ENCODE assay signal across 29 cellular contexts in genomic region chr12:75591628-75592027, GRCh38.
A peak's percentile ranks its signal among the peaks of the same experiment; 100 is the strongest.
DNase-seq lines count a peak whose midpoint lies in the region; FAIRE-seq and TF ChIP-seq lines count a peak whose summit lies in the region.
"Had no signal": no experiment of that assay in that cellular context is flagged by ENCODE, and none has a peak within 500 bp of the region (broad histone marks: within the 10 kb centered on the region; RNA-seq: fewer than 3 reads in every experiment).

No MANE protein-coding gene starts in this region.

- H2BK120ac ChIP-seq in neuronal stem cell (ENCODE audit: low read depth, low read length): no peak overlapping the region

- H3K4me2 ChIP-seq in neuronal stem cell (ENCODE audit: insufficient read depth, low read length, poor library complexity, severe bottlenecking): no peak overlapping the region

- no peaks in the 10 kb centered on the region for H3K27me3 ChIP-seq in neuronal stem cell (ENCODE audit: control insufficient read depth in 3 of 3, insufficient read depth in 3 of 3, low read depth in 1 of 3, low read length in 3 of 3)
- H3K27me3 ChIP-seq: body of pancreas, gastroesophageal sphincter, right lobe of liver, upper lobe of right lung had no signal

- H2BK5ac ChIP-seq in neuronal stem cell (ENCODE audit: low read length): no peak overlapping the region

- TF ChIP-seq CTCF in brain (conservative IDR thresholded peaks at IDR 0.05) (no peak), nephron (IDR thresholded peaks at IDR 0.05; ENCODE audit: unreplicated experiment in 3 of 3) (no peak), kidney (IDR thresholded peaks at IDR 0.05; ENCODE audit: borderline replicate concordance, extremely low read depth, insufficient read depth) (no peak)

- DNase-seq in NCI-H1105 treated with DMSO at 0.1 percent for 48 hours (lab: John Stamatoyannopoulos, UW) (peak; percentile 5), NCI-H1105 (lab: John Stamatoyannopoulos, UW) (no peak), NCI-H446 (lab: John Stamatoyannopoulos, UW) (peak; percentile 72 to 78), NCI-H2029 (lab: John Stamatoyannopoulos, UW) (no peak), kidney (no peak), neuronal stem cell (ENCODE audit: low spot score) (no peak)
- DNase-seq: activated B cell treated with CpG ODN at 0.5 μM for 24 hours; activated CD4-positive, alpha-beta T cell treated with anti-CD3 and anti-CD28 coated beads, Interleukin-2, amount 50 U/mL, for 4 hours; activated effector memory CD4-positive, alpha-beta T cell treated with anti-CD3 and anti-CD28 coated beads, Interleukin-2, amount 50 U/mL, for 16 hours; activated T-cell treated with anti-CD3 and anti-CD28 coated beads for 4 hours; body of pancreas; DMS79 treated with DMSO at 0.1 percent for 48 hours; effector CD4-positive, alpha-beta T cell; erythroblast; KG1; naive thymus-derived CD8-positive, alpha-beta T cell; right lobe of liver; stimulated activated CD4-positive, alpha-beta T cell treated with anti-CD3 and anti-CD28 coated beads, Interleukin-15, amount 100 ng/mL, for 24 hours; stimulated activated CD8-positive, alpha-beta memory T cell treated with anti-CD3 and anti-CD28 coated beads, Interleukin-4, amount 100 ng/mL, for 48 hours; T-helper 9 cell; upper lobe of right lung had no signal

- H3K14ac ChIP-seq in neuronal stem cell (ENCODE audit: low read length): no peak overlapping the region

- no peak overlapping the region for H3K4ac ChIP-seq in neuronal stem cell (ENCODE audit: low read length)

- no peak overlapping the region for H2BK12ac ChIP-seq in neuronal stem cell (ENCODE audit: low read length)

- H2BK15ac ChIP-seq in neuronal stem cell (ENCODE audit: low read length): no peak overlapping the region

- intact Hi-C loops in kidney (cut with DNase I): no loop called here

- no CpG with 5 or more reads among the region's 1 CpG for WGBS in neuronal stem cell (ENCODE audit: extremely low coverage in 2 of 2, insufficient read length in 2 of 2, insufficient replicate concordance in 1 of 2), 2 donors

- H3K9me3 ChIP-seq in kidney (ENCODE audit: control insufficient read depth in 1 of 2, low read length in 2 of 2) (no peaks in the 10 kb centered on the region), neuronal stem cell (replicated peaks in 1 of 2; ENCODE audit: control insufficient read depth in 2 of 2, insufficient read depth in 1 of 2, low read depth in 1 of 2, low read length in 2 of 2) (no peaks in the 10 kb centered on the region)
- H3K9me3 ChIP-seq: body of pancreas, gastroesophageal sphincter, right lobe of liver, upper lobe of right lung had no signal

- H3K79me1 ChIP-seq in neuronal stem cell (ENCODE audit: low read depth, low read length): no peaks in the 10 kb centered on the region

- H3K4me3 ChIP-seq in kidney (ENCODE audit: low read length in 2 of 2) (no peak overlapping the region), neuronal stem cell (ENCODE audit: low read length in 2 of 2) (no peak overlapping the region)
- H3K4me3 ChIP-seq: body of pancreas, gastroesophageal sphincter, right lobe of liver, upper lobe of right lung had no signal

- H3K27ac ChIP-seq in kidney (ENCODE audit: low read depth in 2 of 2, low read length in 2 of 2): no peak overlapping the region
- no peak overlapping the region for H3K27ac ChIP-seq in neuronal stem cell (replicated peaks; ENCODE audit: low read length)
- H3K27ac ChIP-seq: body of pancreas, gastroesophageal sphincter, parathyroid adenoma, right lobe of liver, RWPE1, upper lobe of right lung had no signal

- no peak overlapping the region for H2AFZ ChIP-seq in neuronal stem cell (ENCODE audit: low read length)
- H2AFZ ChIP-seq: parathyroid adenoma had no signal

- H3K27ac Mint-ChIP-seq in brain (peak overlapping the region in 3 of 5 experiments; percentile 60 to 86 (median 81)), nephron (peak overlapping the region; percentile 67 to 75 (median 69))
- H3K27ac Mint-ChIP-seq: activated B cell treated with CpG ODN at 0.5 μM for 24 hours; B cell; memory B cell; naive thymus-derived CD8-positive, alpha-beta T cell had no signal

- H3K27me3 Mint-ChIP-seq in brain (peaks cover 27% of the 10 kb centered on the region), nephron (ENCODE audit: low read depth) (no peaks in the 10 kb centered on the region)

- H4K8ac ChIP-seq in neuronal stem cell (ENCODE audit: low read depth, low read length): no peak overlapping the region

- H3K36me3 ChIP-seq in kidney (ENCODE audit: control insufficient read depth in 1 of 2, insufficient read depth in 2 of 2, low read length in 2 of 2) (no peaks in the 10 kb centered on the region), neuronal stem cell (replicated peaks in 1 of 2; ENCODE audit: control insufficient read depth in 2 of 2, insufficient read depth in 2 of 2, low read length in 2 of 2) (no peaks in the 10 kb centered on the region)
- H3K36me3 ChIP-seq: gastroesophageal sphincter, right lobe of liver, upper lobe of right lung had no signal

- no peak overlapping the region for H3K18ac ChIP-seq in neuronal stem cell (ENCODE audit: low read length)

- H3K4me3 Mint-ChIP-seq in brain: peak overlapping the region in 2 of 5 experiments; percentile 31 to 37
- H3K4me3 Mint-ChIP-seq in nephron: no peak overlapping the region
- H3K4me3 Mint-ChIP-seq: activated B cell treated with CpG ODN at 0.5 μM for 24 hours; B cell; memory B cell; naive thymus-derived CD8-positive, alpha-beta T cell had no signal

- no peaks in the 10 kb centered on the region for H3K36me3 Mint-ChIP-seq in brain
- no peaks in the 10 kb centered on the region for H3K36me3 Mint-ChIP-seq in nephron (ENCODE audit: low read depth)
- H3K36me3 Mint-ChIP-seq: memory B cell; naive thymus-derived CD8-positive, alpha-beta T cell had no signal

- H3K9ac ChIP-seq in kidney (ENCODE audit: low read length in 2 of 2) (no peak overlapping the region), neuronal stem cell (ENCODE audit: low read depth, low read length, poor library complexity) (no peak overlapping the region)
- H3K9ac ChIP-seq: parathyroid adenoma had no signal

- peaks cover 3 to 21% (median 8%) of the 10 kb centered on the region in 5 experiments for H3K9me3 Mint-ChIP-seq in brain
- peaks cover 3% of the 10 kb centered on the region for H3K9me3 Mint-ChIP-seq in nephron
- H3K9me3 Mint-ChIP-seq: activated B cell treated with CpG ODN at 0.5 μM for 24 hours; naive thymus-derived CD8-positive, alpha-beta T cell had no signal

- H3K23ac ChIP-seq in neuronal stem cell (ENCODE audit: low read depth, low read length, poor library complexity): no peak overlapping the region

- H3K4me1 Mint-ChIP-seq in brain (peaks cover 26% of the 10 kb centered on the region), nephron (peaks cover 19% of the 10 kb centered on the region)
- H3K4me1 Mint-ChIP-seq: activated B cell treated with CpG ODN at 0.5 μM for 24 hours; B cell; memory B cell; naive thymus-derived CD8-positive, alpha-beta T cell had no signal

- no peak overlapping the region for H4K91ac ChIP-seq in neuronal stem cell (ENCODE audit: low read depth, low read length, poor library complexity)

- H3K4me1 ChIP-seq in kidney (ENCODE audit: control insufficient read depth in 1 of 2, insufficient read depth in 1 of 2, low read depth in 1 of 2, low read length in 2 of 2) (no peaks in the 10 kb centered on the region), neuronal stem cell (ENCODE audit: control insufficient read depth in 2 of 2, insufficient read depth in 1 of 2, low read depth in 1 of 2, low read length in 2 of 2) (no peaks in the 10 kb centered on the region)
- H3K4me1 ChIP-seq: gastroesophageal sphincter, parathyroid adenoma, upper lobe of right lung had no signal

- no peak overlapping the region for H2AK5ac ChIP-seq in neuronal stem cell (ENCODE audit: low read depth, low read length)

- FAIRE-seq in kidney (lab: Jason Lieb, UNC): no peak
- FAIRE-seq: GM12891 had no signal

Comparison
In these comparisons a context has a peak if more than half of its experiments do, and no peak if none do; other contexts are left out.
1. DNase-seq: peak in NCI-H1105 treated with DMSO at 0.1 percent for 48 hours (single experiment) and NCI-H446 (2 of 2); none in NCI-H1105 (single experiment), NCI-H2029 (single experiment), kidney (single experiment) and neuronal stem cell (single experiment).